1 cellular context compared by ENCODE assay signal in the genomic region with DNA sequence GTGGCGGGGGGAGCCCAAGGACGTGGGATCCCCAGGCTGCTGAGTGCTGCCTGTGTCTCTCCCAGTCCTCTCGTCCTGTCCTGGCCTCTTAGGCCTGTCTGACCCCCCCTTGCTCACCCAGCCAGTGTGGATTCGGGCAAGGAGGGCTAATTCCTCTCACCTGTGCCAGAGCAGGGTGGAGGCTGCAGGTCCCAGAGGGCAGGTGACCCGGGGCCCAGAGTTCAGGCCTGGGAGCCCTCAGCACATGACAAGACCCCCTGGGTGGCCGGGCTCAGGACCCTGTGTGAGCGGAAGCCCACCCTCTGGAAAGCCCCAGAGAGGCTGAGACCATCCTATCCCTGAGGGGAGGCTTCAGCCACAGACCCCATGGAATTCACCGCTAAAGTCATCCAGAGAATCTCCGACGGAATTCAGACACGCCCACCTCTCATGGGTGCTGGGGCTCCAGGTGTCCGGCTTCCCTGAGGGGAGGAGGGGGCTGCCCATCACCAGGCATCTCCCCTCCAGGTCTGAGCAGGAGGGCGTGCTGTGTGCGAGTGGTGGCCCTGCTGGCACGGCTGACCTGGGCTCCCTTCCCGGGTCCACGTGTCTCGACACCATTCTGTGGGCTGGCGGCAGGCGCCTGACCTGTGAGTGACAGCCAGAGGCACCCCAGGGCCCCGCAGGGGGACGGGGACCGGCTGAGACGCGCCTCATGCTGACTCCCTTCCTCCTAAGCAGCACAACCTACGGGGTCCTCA.
TF ChIP-seq lines count a peak whose summit lies in the region.

No MANE protein-coding gene starts in this region.

TF ChIP-seq in H1, 55 proteins besides CTCF, POLR2A, EP300 and RAD21:
- TF ChIP-seq TCF12 (IDR thresholded peaks at IDR 0.05; ENCODE audit: low read depth, low read length) (no peak), SIRT6 (IDR thresholded peaks at IDR 0.05; ENCODE audit: low read length) (no peak), SIX5 (IDR thresholded peaks at IDR 0.05; ENCODE audit: low read depth, low read length) (no peak), RXRA (IDR thresholded peaks at IDR 0.05; ENCODE audit: insufficient read depth, low read depth, low read length) (no peak), YY1 (IDR thresholded peaks at IDR 0.05; ENCODE audit: low read depth, low read length) (no peak), TAF1 (IDR thresholded peaks at IDR 0.05; ENCODE audit: low read depth, low read length) (no peak), CREB1 (IDR thresholded peaks at IDR 0.05) (no peak), RBBP5 (IDR thresholded peaks at IDR 0.05; ENCODE audit: borderline replicate concordance, low read depth, low read length) (no peak)
- TF ChIP-seq, protein P1, sequence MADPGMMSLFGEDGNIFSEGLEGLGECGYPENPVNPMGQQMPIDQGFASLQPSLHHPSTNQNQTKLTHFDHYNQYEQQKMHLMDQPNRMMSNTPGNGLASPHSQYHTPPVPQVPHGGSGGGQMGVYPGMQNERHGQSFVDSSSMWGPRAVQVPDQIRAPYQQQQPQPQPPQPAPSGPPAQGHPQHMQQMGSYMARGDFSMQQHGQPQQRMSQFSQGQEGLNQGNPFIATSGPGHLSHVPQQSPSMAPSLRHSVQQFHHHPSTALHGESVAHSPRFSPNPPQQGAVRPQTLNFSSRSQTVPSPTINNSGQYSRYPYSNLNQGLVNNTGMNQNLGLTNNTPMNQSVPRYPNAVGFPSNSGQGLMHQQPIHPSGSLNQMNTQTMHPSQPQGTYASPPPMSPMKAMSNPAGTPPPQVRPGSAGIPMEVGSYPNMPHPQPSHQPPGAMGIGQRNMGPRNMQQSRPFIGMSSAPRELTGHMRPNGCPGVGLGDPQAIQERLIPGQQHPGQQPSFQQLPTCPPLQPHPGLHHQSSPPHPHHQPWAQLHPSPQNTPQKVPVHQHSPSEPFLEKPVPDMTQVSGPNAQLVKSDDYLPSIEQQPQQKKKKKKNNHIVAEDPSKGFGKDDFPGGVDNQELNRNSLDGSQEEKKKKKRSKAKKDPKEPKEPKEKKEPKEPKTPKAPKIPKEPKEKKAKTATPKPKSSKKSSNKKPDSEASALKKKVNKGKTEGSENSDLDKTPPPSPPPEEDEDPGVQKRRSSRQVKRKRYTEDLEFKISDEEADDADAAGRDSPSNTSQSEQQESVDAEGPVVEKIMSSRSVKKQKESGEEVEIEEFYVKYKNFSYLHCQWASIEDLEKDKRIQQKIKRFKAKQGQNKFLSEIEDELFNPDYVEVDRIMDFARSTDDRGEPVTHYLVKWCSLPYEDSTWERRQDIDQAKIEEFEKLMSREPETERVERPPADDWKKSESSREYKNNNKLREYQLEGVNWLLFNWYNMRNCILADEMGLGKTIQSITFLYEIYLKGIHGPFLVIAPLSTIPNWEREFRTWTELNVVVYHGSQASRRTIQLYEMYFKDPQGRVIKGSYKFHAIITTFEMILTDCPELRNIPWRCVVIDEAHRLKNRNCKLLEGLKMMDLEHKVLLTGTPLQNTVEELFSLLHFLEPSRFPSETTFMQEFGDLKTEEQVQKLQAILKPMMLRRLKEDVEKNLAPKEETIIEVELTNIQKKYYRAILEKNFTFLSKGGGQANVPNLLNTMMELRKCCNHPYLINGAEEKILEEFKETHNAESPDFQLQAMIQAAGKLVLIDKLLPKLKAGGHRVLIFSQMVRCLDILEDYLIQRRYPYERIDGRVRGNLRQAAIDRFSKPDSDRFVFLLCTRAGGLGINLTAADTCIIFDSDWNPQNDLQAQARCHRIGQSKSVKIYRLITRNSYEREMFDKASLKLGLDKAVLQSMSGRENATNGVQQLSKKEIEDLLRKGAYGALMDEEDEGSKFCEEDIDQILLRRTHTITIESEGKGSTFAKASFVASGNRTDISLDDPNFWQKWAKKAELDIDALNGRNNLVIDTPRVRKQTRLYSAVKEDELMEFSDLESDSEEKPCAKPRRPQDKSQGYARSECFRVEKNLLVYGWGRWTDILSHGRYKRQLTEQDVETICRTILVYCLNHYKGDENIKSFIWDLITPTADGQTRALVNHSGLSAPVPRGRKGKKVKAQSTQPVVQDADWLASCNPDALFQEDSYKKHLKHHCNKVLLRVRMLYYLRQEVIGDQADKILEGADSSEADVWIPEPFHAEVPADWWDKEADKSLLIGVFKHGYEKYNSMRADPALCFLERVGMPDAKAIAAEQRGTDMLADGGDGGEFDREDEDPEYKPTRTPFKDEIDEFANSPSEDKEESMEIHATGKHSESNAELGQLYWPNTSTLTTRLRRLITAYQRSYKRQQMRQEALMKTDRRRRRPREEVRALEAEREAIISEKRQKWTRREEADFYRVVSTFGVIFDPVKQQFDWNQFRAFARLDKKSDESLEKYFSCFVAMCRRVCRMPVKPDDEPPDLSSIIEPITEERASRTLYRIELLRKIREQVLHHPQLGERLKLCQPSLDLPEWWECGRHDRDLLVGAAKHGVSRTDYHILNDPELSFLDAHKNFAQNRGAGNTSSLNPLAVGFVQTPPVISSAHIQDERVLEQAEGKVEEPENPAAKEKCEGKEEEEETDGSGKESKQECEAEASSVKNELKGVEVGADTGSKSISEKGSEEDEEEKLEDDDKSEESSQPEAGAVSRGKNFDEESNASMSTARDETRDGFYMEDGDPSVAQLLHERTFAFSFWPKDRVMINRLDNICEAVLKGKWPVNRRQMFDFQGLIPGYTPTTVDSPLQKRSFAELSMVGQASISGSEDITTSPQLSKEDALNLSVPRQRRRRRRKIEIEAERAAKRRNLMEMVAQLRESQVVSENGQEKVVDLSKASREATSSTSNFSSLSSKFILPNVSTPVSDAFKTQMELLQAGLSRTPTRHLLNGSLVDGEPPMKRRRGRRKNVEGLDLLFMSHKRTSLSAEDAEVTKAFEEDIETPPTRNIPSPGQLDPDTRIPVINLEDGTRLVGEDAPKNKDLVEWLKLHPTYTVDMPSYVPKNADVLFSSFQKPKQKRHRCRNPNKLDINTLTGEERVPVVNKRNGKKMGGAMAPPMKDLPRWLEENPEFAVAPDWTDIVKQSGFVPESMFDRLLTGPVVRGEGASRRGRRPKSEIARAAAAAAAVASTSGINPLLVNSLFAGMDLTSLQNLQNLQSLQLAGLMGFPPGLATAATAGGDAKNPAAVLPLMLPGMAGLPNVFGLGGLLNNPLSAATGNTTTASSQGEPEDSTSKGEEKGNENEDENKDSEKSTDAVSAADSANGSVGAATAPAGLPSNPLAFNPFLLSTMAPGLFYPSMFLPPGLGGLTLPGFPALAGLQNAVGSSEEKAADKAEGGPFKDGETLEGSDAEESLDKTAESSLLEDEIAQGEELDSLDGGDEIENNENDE (IDR thresholded peaks at IDR 0.05; ENCODE audit: insufficient replicate concordance, low read length): no peak
TF ChIP-seq in H1: peak in this region for 0.
